In genomic region chr9:108549184-108549583, GRCh38 we compare ENCODE assay signal across 1 cellular context.
TF ChIP-seq lines count a peak whose summit lies in the region.

No MANE protein-coding gene starts in this region.

TF ChIP-seq in GM23338, 12 proteins besides CTCF, POLR2A, EP300 and RAD21 (continued from another document):
- TF ChIP-seq ZNF462 (CRISPR knock-in tag; IDR thresholded peaks at IDR 0.05) (no peak), EZH2 (IDR thresholded peaks at IDR 0.05; ENCODE audit: low read depth, unreplicated experiment) (no peak), REST (IDR thresholded peaks at IDR 0.05; ENCODE audit: unreplicated experiment) (no peak), JUNB (IDR thresholded peaks at IDR 0.05; ENCODE audit: unreplicated experiment) (no peak), NANOG (IDR thresholded peaks at IDR 0.05; ENCODE audit: borderline replicate concordance) (no peak)
